Comparison of ENCODE assay signal across 8 cellular contexts in genomic region chr4:101418055-101418454, GRCh38.
DNase-seq lines count a peak whose midpoint lies in the region; ATAC-seq, FAIRE-seq and TF ChIP-seq lines count a peak whose summit lies in the region.

No MANE protein-coding gene starts in this region.

- no peak overlapping the region for H2AFZ ChIP-seq in astrocyte (ENCODE audit: low read depth, low read length)

- H3K36me3 ChIP-seq in astrocyte (ENCODE audit: insufficient read depth, low read length) = no peaks in the 10 kb centered on the region

- no peaks in the 10 kb centered on the region for H3K27me3 Mint-ChIP-seq in astrocyte (ENCODE audit: low read depth, unreplicated experiment)

- H3K4me1 ChIP-seq in astrocyte (ENCODE audit: insufficient read depth, low read length) = peaks cover 4% of the 10 kb centered on the region

- no peaks in the 10 kb centered on the region for H4K20me1 ChIP-seq in astrocyte (ENCODE audit: insufficient read depth, low read length)

- no peaks in the 10 kb centered on the region for H3K9me3 ChIP-seq in astrocyte (ENCODE audit: insufficient read depth, low read depth, low read length)

- H3K27ac ChIP-seq in astrocyte (ENCODE audit: low read depth, low read length) = no peak overlapping the region

- DNase-seq in GM13976 (ENCODE audit: low spot score) = peak; percentile 67
- peak; percentile 67 for DNase-seq in OCI-M1 (lab: John Stamatoyannopoulos, UW)
- DNase-seq in astrocyte (ENCODE audit: low read depth) = peak; percentile 57
- peak; percentile 0 to 77 (median 41) for DNase-seq in stimulated activated naive CD4-positive, alpha-beta T cell (lab: John Stamatoyannopoulos, UW)
- no peak for DNase-seq in DMS153 (lab: John Stamatoyannopoulos, UW)
- DNase-seq in inferior parietal cortex (ENCODE audit: extremely low spot score) = no peak
- no peak for DNase-seq in cardiac septum (ENCODE audit: low spot score)

- H3K4me3 Mint-ChIP-seq in astrocyte (ENCODE audit: unreplicated experiment) = no peak overlapping the region

- H3K27me3 ChIP-seq in astrocyte (ENCODE audit: insufficient read depth, low read length) = no peaks in the 10 kb centered on the region

- H3K4me3 ChIP-seq in astrocyte (ENCODE audit: insufficient read depth, low read depth, low read length) = no peak overlapping the region

- intact Hi-C loops in cardiac septum (cut with DNase I) = no loop called here

- H3K4me1 Mint-ChIP-seq in astrocyte (ENCODE audit: low read depth, unreplicated experiment) = peaks cover 6% of the 10 kb centered on the region

- no peak overlapping the region for H3K27ac Mint-ChIP-seq in astrocyte (ENCODE audit: unreplicated experiment)

- H3K79me2 ChIP-seq in astrocyte (ENCODE audit: insufficient read depth, low read length) = no peaks in the 10 kb centered on the region

- FAIRE-seq in astrocyte (lab: Jason Lieb, UNC) = peak; percentile 43

- TF ChIP-seq CTCF in GM13976 (IDR thresholded peaks at IDR 0.05; ENCODE audit: borderline replicate concordance, control extremely low read depth, extremely low read depth, insufficient read depth, missing control alignments) (no peak), astrocyte (IDR thresholded peaks at IDR 0.05; ENCODE audit: insufficient read depth, low read depth, low read length) (no peak)

- no peaks in the 10 kb centered on the region for H3K36me3 Mint-ChIP-seq in astrocyte (ENCODE audit: low read depth, unreplicated experiment)

- peak; percentile 69 for ATAC-seq in HG02642 (IDR thresholded peaks at IDR 0.05; ENCODE audit: poor library complexity, unreplicated experiment)

- no peak overlapping the region for H3K4me2 ChIP-seq in astrocyte (ENCODE audit: low read length)

- H3K9me3 Mint-ChIP-seq in astrocyte (ENCODE audit: unreplicated experiment) = no peaks in the 10 kb centered on the region

- no peak overlapping the region for H3K9ac ChIP-seq in astrocyte (ENCODE audit: low read length)

- in situ Hi-C loops in GM13976 (cut with MboI; ENCODE audit: low sequenced_read_pairs, unreplicated experiment) = loop anchor here (10.0 kb wide), 1 partner anchor 143 kb away; no protein-coding TSS in a partner anchor

Comparison
In these comparisons a context has a peak if more than half of its experiments do, and no peak if none do; other contexts are left out.
1. DNase-seq: peak in GM13976 (single experiment), OCI-M1 (single experiment), astrocyte (single experiment) and stimulated activated naive CD4-positive, alpha-beta T cell (6 of 6); none in DMS153 (single experiment), inferior parietal cortex (single experiment) and cardiac septum (single experiment).